In the genomic region with DNA sequence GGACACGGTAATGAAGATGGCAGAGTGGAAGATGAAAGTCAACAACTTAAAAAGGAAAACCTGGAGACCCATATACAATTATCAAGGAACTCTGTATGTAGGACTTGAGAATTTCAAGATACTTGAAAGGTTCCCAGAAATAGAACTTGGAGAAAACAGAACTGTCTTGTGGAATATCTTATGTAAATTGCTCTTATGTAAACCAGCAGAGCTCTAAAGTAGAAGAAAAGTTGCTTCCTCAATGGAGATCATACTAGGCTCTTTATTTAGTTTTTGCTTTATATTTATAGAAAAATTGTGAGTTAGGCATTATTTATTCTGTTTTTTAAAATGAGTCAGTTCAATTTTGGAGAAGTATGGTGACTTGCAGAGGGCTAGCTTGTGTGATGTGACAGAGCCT, we compare ENCODE assay signal across 22 cellular contexts. TPM values are rescaled to one million over a fixed set of nuclear protein-coding genes. Genes with fewer than 3 reads are reported as not detected.
DNase-seq lines count a peak whose midpoint lies in the region; ATAC-seq and TF ChIP-seq lines count a peak whose summit lies in the region.
"Had no signal": no experiment of that assay in that cellular context is flagged by ENCODE, and none has a peak within 500 bp of the region (broad histone marks: within the 10 kb centered on the region; RNA-seq: fewer than 3 reads in every experiment).

No MANE protein-coding gene starts in this region.

- peak overlapping the region; percentile 21 for H3K27ac Mint-ChIP-seq in CD8-positive, alpha-beta T cell
- H3K27ac Mint-ChIP-seq: CD8-positive, alpha-beta memory T cell had no signal

- in situ Hi-C loops in brain microvascular endothelial cell (cut with HindIII; ENCODE audit: low pct_ligation_motif_present, low sequenced_read_pairs): no loop called here

- H3K79me2 ChIP-seq in Karpas-422 (ENCODE audit: low read length) (peaks cover 91% of the 10 kb centered on the region), parathyroid adenoma (no peaks in the 10 kb centered on the region)

- intact Hi-C loops in CD8-positive, alpha-beta T cell (cut with DNase I, micrococcal nuclease): no loop called here

- H3K9me3 ChIP-seq in CD8-positive, alpha-beta T cell (ENCODE audit: low read length): no peaks in the 10 kb centered on the region
- no peaks in the 10 kb centered on the region for H3K9me3 ChIP-seq in Karpas-422 (ENCODE audit: low read length)
- no peaks in the 10 kb centered on the region for H3K9me3 ChIP-seq in parathyroid adenoma (ENCODE audit: control insufficient read depth, low read length)
- H3K9me3 ChIP-seq: BLaER1 had no signal

- no peaks in the 10 kb centered on the region for H3K36me3 ChIP-seq in CD8-positive, alpha-beta T cell (ENCODE audit: insufficient read depth, low read length)
- peaks cover 83% of the 10 kb centered on the region for H3K36me3 ChIP-seq in Karpas-422 (ENCODE audit: insufficient read depth, low read length)
- H3K36me3 ChIP-seq in parathyroid adenoma (ENCODE audit: control insufficient read depth, insufficient read depth, low read length): no peaks in the 10 kb centered on the region
- H3K36me3 ChIP-seq in brain microvascular endothelial cell (replicated peaks): no peaks in the 10 kb centered on the region
- H3K36me3 ChIP-seq: BLaER1 had no signal

- H3K9ac ChIP-seq in Karpas-422 (ENCODE audit: low read length) (no peak overlapping the region), parathyroid adenoma (no peak overlapping the region)
- H3K9ac ChIP-seq: BLaER1 had no signal

- no peak overlapping the region for H2AFZ ChIP-seq in Karpas-422 (ENCODE audit: low read length)
- H2AFZ ChIP-seq in parathyroid adenoma: no peak overlapping the region

- H3K9me2 ChIP-seq in Karpas-422 (replicated peaks; ENCODE audit: insufficient read depth, low read length): no peaks in the 10 kb centered on the region

- peaks cover 10% of the 10 kb centered on the region for H3K9me3 Mint-ChIP-seq in CD8-positive, alpha-beta T cell

- no peaks in the 10 kb centered on the region for H3K4me1 ChIP-seq in CD8-positive, alpha-beta T cell (ENCODE audit: insufficient read depth, low read length)
- H3K4me1 ChIP-seq in Karpas-422 (ENCODE audit: low read length) (peaks cover 46% of the 10 kb centered on the region), parathyroid adenoma (peaks cover 11% of the 10 kb centered on the region)
- H3K4me1 ChIP-seq: BLaER1 had no signal

- H3K4me3 Mint-ChIP-seq in CD8-positive, alpha-beta T cell: no peak overlapping the region
- H3K4me3 Mint-ChIP-seq: CD8-positive, alpha-beta memory T cell had no signal

- CTCF ChIA-PET in CD8-positive, alpha-beta T cell (lab: Charles Lee): interaction anchor here (1.3 kb wide), 1 partner anchor 613 kb away, joined by 3 read pairs; no protein-coding TSS in a partner anchor

- ATAC-seq in CD8-positive, alpha-beta T cell: no peak
- ATAC-seq in GM21360 (IDR thresholded peaks at IDR 0.05; ENCODE audit: unreplicated experiment): no peak

- POLR2A ChIA-PET in CD8-positive, alpha-beta T cell (lab: Charles Lee): no interaction called here

- TF ChIP-seq CTCF in CD8-positive, alpha-beta T cell (IDR thresholded peaks at IDR 0.05): no peak
- no peak for TF ChIP-seq CTCF in parathyroid adenoma (IDR thresholded peaks at IDR 0.05)
- no peak for TF ChIP-seq CTCF in brain microvascular endothelial cell (IDR thresholded peaks at IDR 0.05; ENCODE audit: low read depth, low read length, missing control alignments)

- H3K27me3 Mint-ChIP-seq in CD8-positive, alpha-beta T cell (ENCODE audit: low read depth): no peaks in the 10 kb centered on the region
- H3K27me3 Mint-ChIP-seq: CD8-positive, alpha-beta memory T cell had no signal

- no peak overlapping the region for H3K4me3 ChIP-seq in CD8-positive, alpha-beta T cell (ENCODE audit: low read depth, low read length)
- no peak overlapping the region for H3K4me3 ChIP-seq in Karpas-422 (ENCODE audit: low read length)
- H3K4me3 ChIP-seq in parathyroid adenoma (ENCODE audit: low read depth, low read length): no peak overlapping the region
- no peak overlapping the region for H3K4me3 ChIP-seq in brain microvascular endothelial cell (ENCODE audit: low read depth, low read length)
- H3K4me3 ChIP-seq: BLaER1, MG63, SK-N-MC had no signal

- no peaks in the 10 kb centered on the region for H3K27me3 ChIP-seq in CD8-positive, alpha-beta T cell (ENCODE audit: insufficient read depth, low read length)
- H3K27me3 ChIP-seq in Karpas-422 (ENCODE audit: low read length) (no peaks in the 10 kb centered on the region), parathyroid adenoma (ENCODE audit: control insufficient read depth, insufficient read depth, low read length) (no peaks in the 10 kb centered on the region), brain microvascular endothelial cell (replicated peaks) (no peaks in the 10 kb centered on the region)
- H3K27me3 ChIP-seq: BLaER1, MG63 had no signal

- H3K4me2 ChIP-seq in Karpas-422 (ENCODE audit: low read depth, low read length, poor library complexity, severe bottlenecking) (no peak overlapping the region), parathyroid adenoma (ENCODE audit: low read length) (no peak overlapping the region)
- H3K4me2 ChIP-seq: BLaER1 had no signal

- DNase-seq in CD8-positive, alpha-beta T cell: no peak
- DNase-seq in Karpas-422 (no peak), fibroblast of peridontal ligament (ENCODE audit: extremely low read depth) (peak; percentile 36), NCI-H526 (lab: John Stamatoyannopoulos, UW) (no peak), brain microvascular endothelial cell (no peak), NCI-H1930 (lab: John Stamatoyannopoulos, UW) (no peak)
- DNase-seq: CD8-positive, alpha-beta memory T cell; MG63; NCI-H1092; NCI-H1436 treated with DMSO at 0.1 percent for 48 hours; NCI-H2029; NCI-H510A treated with DMSO at 0.1 percent for 48 hours; NCI-H774; NK-92 treated with Interleukin-12 subunit alpha and Interleukin-12 subunit beta, amount 100 ng/mL, for 24 hours; SW 1271 had no signal

- peaks cover 6% of the 10 kb centered on the region for H3K4me1 Mint-ChIP-seq in CD8-positive, alpha-beta T cell (ENCODE audit: low read depth)

- H3K27ac ChIP-seq in CD8-positive, alpha-beta T cell (ENCODE audit: low read depth, low read length): no peak overlapping the region
- H3K27ac ChIP-seq in Karpas-422 (ENCODE audit: low read length) (peak overlapping the region; percentile 76), parathyroid adenoma (peak overlapping the region; percentile 19), brain microvascular endothelial cell (no peak overlapping the region)
- H3K27ac ChIP-seq: BLaER1, SK-N-MC had no signal

- no peaks in the 10 kb centered on the region for H4K20me1 ChIP-seq in Karpas-422 (ENCODE audit: insufficient read depth, low read depth, low read length)
- H4K20me1 ChIP-seq: BLaER1 had no signal

- no peaks in the 10 kb centered on the region for H3K36me3 Mint-ChIP-seq in CD8-positive, alpha-beta T cell

RNA-seq across cellular contexts. Expression of gene ATP6V1G3, which starts 40.5 kb away (rescaled TPM):
- not detected for total RNA-seq in CD8-positive, alpha-beta T cell
- total RNA-seq in Karpas-422 (2014; rRNA removed; shearing (Covaris generic); ENCODE audit: low replicate concordance): not detected in 2 replicates
- total RNA-seq: CD8-positive, alpha-beta memory T cell; Daoy; H4; LHCN-M2 had no signal

Comparison
In these comparisons a context has a peak if more than half of its experiments do, and no peak if none do; other contexts are left out.
1. H3K27ac ChIP-seq: peak in Karpas-422 (single experiment) and parathyroid adenoma (single experiment); none in CD8-positive, alpha-beta T cell (single experiment) and brain microvascular endothelial cell (single experiment).